In the genomic region with DNA sequence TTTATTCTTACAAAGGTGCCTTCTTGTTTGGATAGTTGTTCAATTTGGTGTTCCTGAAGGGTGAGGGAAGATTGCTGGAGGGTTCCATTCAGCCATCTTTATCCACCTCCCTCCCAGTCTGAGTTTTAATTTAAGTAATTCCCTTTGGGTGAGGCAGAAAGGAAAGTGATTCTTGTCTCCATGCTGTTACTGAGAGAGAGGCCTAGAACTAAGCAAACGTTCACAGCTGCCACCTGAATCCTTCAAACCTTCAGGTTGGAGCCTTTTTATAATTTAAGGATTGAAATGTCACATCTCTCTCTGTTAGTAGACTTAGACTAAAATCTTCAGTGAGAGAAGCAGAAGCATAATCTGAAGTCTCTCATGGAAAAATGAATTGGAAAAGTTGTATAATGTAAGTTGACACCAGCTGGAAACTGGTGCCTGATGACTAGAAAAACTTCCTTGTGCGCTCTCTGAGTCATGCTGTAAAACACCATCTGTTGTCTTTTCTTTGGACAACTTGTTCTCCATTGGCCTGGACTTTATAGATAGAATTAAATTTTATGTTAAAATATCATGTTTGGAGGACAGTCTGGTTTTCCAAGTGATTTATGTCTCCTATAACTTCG, we compare ENCODE assay signal across 10 cellular contexts. TPM values are rescaled to one million over a fixed set of nuclear protein-coding genes. Genes with fewer than 3 reads are reported as not detected.
DNase-seq lines count a peak whose midpoint lies in the region; ATAC-seq, FAIRE-seq and TF ChIP-seq lines count a peak whose summit lies in the region.
"Had no signal": no experiment of that assay in that cellular context is flagged by ENCODE, and none has a peak within 500 bp of the region (broad histone marks: within the 10 kb centered on the region; RNA-seq: fewer than 3 reads in every experiment).

No MANE protein-coding gene starts in this region.

- TF ChIP-seq CTCF in heart left ventricle (IDR thresholded peaks at IDR 0.05), result no peak
- no peak for TF ChIP-seq CTCF in smooth muscle cell (IDR thresholded peaks at IDR 0.05; ENCODE audit: borderline replicate concordance, insufficient read depth, poor library complexity, severe bottlenecking)

- no peak for TF ChIP-seq POLR2A in heart left ventricle (IDR thresholded peaks at IDR 0.05)
- TF ChIP-seq POLR2A in erythroblast (IDR thresholded peaks at IDR 0.05; ENCODE audit: low read length), result no peak

- H3K4me3 ChIP-seq in GM23248, result no peak overlapping the region
- H3K4me3 ChIP-seq in heart left ventricle, result no peak overlapping the region
- no peak overlapping the region for H3K4me3 ChIP-seq in smooth muscle cell
- H3K4me3 ChIP-seq: GM12878 had no signal

- H4K20me1 ChIP-seq in GM23248 (ENCODE audit: insufficient read depth) (no peaks in the 10 kb centered on the region), smooth muscle cell (ENCODE audit: low read depth) (no peaks in the 10 kb centered on the region)

- ATAC-seq in heart left ventricle (peak; percentile 38 to 89 (median 65)), T-cell (replicated peaks in 1 of 4) (no peak)
- ATAC-seq: GM12878 had no signal

- POLR2A ChIA-PET in T-cell (lab: Charles Lee), result interaction anchor here (0.6 kb wide), 2 partner anchors 24 to 538 kb away, joined by 3 to 4 read pairs; no protein-coding TSS in a partner anchor
- POLR2A ChIA-PET in activated CD4-positive, alpha-beta T cell treated with anti-CD3 and anti-CD28 coated beads, Interleukin-2, amount 10 ng/mL, durations not matched to agents 7 days and 5 days (lab: Charles Lee), result interaction anchor here (0.9 kb wide), 1 partner anchor 17 kb away, joined by 9 read pairs; no protein-coding TSS in a partner anchor

- H3K79me2 ChIP-seq in GM23248 (ENCODE audit: insufficient read depth), result no peaks in the 10 kb centered on the region
- no peaks in the 10 kb centered on the region for H3K79me2 ChIP-seq in smooth muscle cell (ENCODE audit: low read depth)

- H3K4me3 Mint-ChIP-seq in T-cell, result no peak overlapping the region
- no peak overlapping the region for H3K4me3 Mint-ChIP-seq in activated CD4-positive, alpha-beta T cell treated with anti-CD3 and anti-CD28 coated beads, Interleukin-2, amount 10 ng/mL, durations not matched to agents 7 days and 5 days
- H3K4me3 Mint-ChIP-seq: activated T-cell treated with anti-CD3 and anti-CD28 coated beads, Interleukin-2, amount 50 U/mL, for 24 hours had no signal

- no peaks in the 10 kb centered on the region for H3K9me3 Mint-ChIP-seq in T-cell
- H3K9me3 Mint-ChIP-seq in activated CD4-positive, alpha-beta T cell treated with anti-CD3 and anti-CD28 coated beads, Interleukin-2, amount 10 ng/mL, durations not matched to agents 7 days and 5 days, result peaks cover 5% of the 10 kb centered on the region
- H3K9me3 Mint-ChIP-seq: activated T-cell treated with anti-CD3 and anti-CD28 coated beads, Interleukin-2, amount 50 U/mL, for 24 hours had no signal

- CTCF ChIA-PET in T-cell (lab: Charles Lee), result no interaction called here
- CTCF ChIA-PET in activated CD4-positive, alpha-beta T cell treated with anti-CD3 and anti-CD28 coated beads, Interleukin-2, amount 10 ng/mL, durations not matched to agents 7 days and 5 days (lab: Charles Lee), result interaction anchor here (1.0 kb wide), 1 partner anchor 10 kb away, joined by 3 read pairs; no protein-coding TSS in a partner anchor

- peak overlapping the region; percentile 34 for H3K27ac ChIP-seq in GM23248
- H3K27ac ChIP-seq in angular gyrus (ENCODE audit: low read depth, low read length), result peak overlapping the region; percentile 93
- peak overlapping the region in 10 of 12 donors; percentile 30 to 81 (median 58) for H3K27ac ChIP-seq in heart left ventricle
- peak overlapping the region; percentile 85 for H3K27ac ChIP-seq in smooth muscle cell (ENCODE audit: low read depth)

- no peaks in the 10 kb centered on the region for H3K27me3 Mint-ChIP-seq in T-cell
- H3K27me3 Mint-ChIP-seq in activated CD4-positive, alpha-beta T cell treated with anti-CD3 and anti-CD28 coated beads, Interleukin-2, amount 10 ng/mL, durations not matched to agents 7 days and 5 days, result no peaks in the 10 kb centered on the region
- H3K27me3 Mint-ChIP-seq: activated T-cell treated with anti-CD3 and anti-CD28 coated beads, Interleukin-2, amount 50 U/mL, for 24 hours had no signal

- peaks cover 2 to 19% (median 4%) of the 10 kb centered on the region in 3 donors for H3K4me1 Mint-ChIP-seq in T-cell
- peaks cover 5% of the 10 kb centered on the region for H3K4me1 Mint-ChIP-seq in activated CD4-positive, alpha-beta T cell treated with anti-CD3 and anti-CD28 coated beads, Interleukin-2, amount 10 ng/mL, durations not matched to agents 7 days and 5 days

- intact Hi-C loops in heart left ventricle (cut with DNase I), result loop anchor here in 2 of 10 donors (5.0 to 10.0 kb wide), 3 partner anchors 64 to 259 kb away; no protein-coding TSS in a partner anchor

- in situ Hi-C loops in GM23248 (cut with MboI), result no loop called here

- H3K27ac Mint-ChIP-seq in T-cell, result no peak overlapping the region
- H3K27ac Mint-ChIP-seq in activated CD4-positive, alpha-beta T cell treated with anti-CD3 and anti-CD28 coated beads, Interleukin-2, amount 10 ng/mL, durations not matched to agents 7 days and 5 days, result no peak overlapping the region
- H3K27ac Mint-ChIP-seq: activated T-cell treated with anti-CD3 and anti-CD28 coated beads, Interleukin-2, amount 50 U/mL, for 24 hours had no signal

- DNase-seq in GM23248 (peak; percentile 89), heart left ventricle (no peak), smooth muscle cell (lab: John Stamatoyannopoulos, UW; ENCODE audit: unreplicated experiment) (no peak), T-cell (no peak), GM19239 (ENCODE audit: insufficient read length, low spot score) (no peak), erythroblast (lab: John Stamatoyannopoulos, UW) (no peak)
- DNase-seq in activated CD4-positive, alpha-beta T cell treated with anti-CD3 and anti-CD28 coated beads, Interleukin-2, amount 10 ng/mL, durations not matched to agents 7 days and 5 days, result no peak
- DNase-seq: activated T-cell treated with anti-CD3 and anti-CD28 coated beads, Interleukin-2, amount 50 U/mL, for 24 hours had no signal

- 0 out of 2 replicates have a peak overlapping the region, but pooled peaks have one; percentile 0 for H3K9ac ChIP-seq in GM23248
- H3K9ac ChIP-seq in smooth muscle cell (ENCODE audit: low read depth), result peak overlapping the region; percentile 8

- H3K4me1 ChIP-seq in GM23248 (ENCODE audit: insufficient read depth) (peaks cover 25% of the 10 kb centered on the region), heart left ventricle (peaks cover 0 to 28% (median 10%) of the 10 kb centered on the region in 12 donors), smooth muscle cell (ENCODE audit: low read depth) (no peaks in the 10 kb centered on the region)

- no peaks in the 10 kb centered on the region for H3K9me2 ChIP-seq in GM23248 (ENCODE audit: insufficient read depth)

- FAIRE-seq in GM19239 (lab: Jason Lieb, UNC), result no peak
- FAIRE-seq: GM12878 had no signal

- H3K36me3 Mint-ChIP-seq in T-cell, result peaks cover 73% of the 10 kb centered on the region
- H3K36me3 Mint-ChIP-seq in activated CD4-positive, alpha-beta T cell treated with anti-CD3 and anti-CD28 coated beads, Interleukin-2, amount 10 ng/mL, durations not matched to agents 7 days and 5 days (ENCODE audit: low read depth), result peaks cover 52% of the 10 kb centered on the region

- H3K4me2 ChIP-seq in GM23248 (ENCODE audit: unreplicated experiment) (peak overlapping the region; percentile 46), smooth muscle cell (peak overlapping the region; percentile 1)

- no peaks in the 10 kb centered on the region for H3K9me3 ChIP-seq in GM23248 (ENCODE audit: low read depth)
- H3K9me3 ChIP-seq in heart left ventricle, result peaks cover 0 to 7% (median 0%) of the 10 kb centered on the region in 12 donors
- H3K9me3 ChIP-seq in smooth muscle cell (replicated peaks; ENCODE audit: low read depth), result no peaks in the 10 kb centered on the region

- H3K27me3 ChIP-seq in GM23248 (replicated peaks; ENCODE audit: insufficient read depth) (no peaks in the 10 kb centered on the region), heart left ventricle (no peaks in the 10 kb centered on the region), smooth muscle cell (ENCODE audit: low read depth) (no peaks in the 10 kb centered on the region)

- peaks cover 21% of the 10 kb centered on the region for H3F3A ChIP-seq in GM23248 (ENCODE audit: insufficient read depth)
- peaks cover 15% of the 10 kb centered on the region for H3F3A ChIP-seq in smooth muscle cell (ENCODE audit: low read depth)

- H3K36me3 ChIP-seq in GM23248 (ENCODE audit: low read depth), result peaks cover 20% of the 10 kb centered on the region
- H3K36me3 ChIP-seq in heart left ventricle, result peaks cover 0 to 94% (median 53%) of the 10 kb centered on the region in 9 donors
- H3K36me3 ChIP-seq in smooth muscle cell (ENCODE audit: low read depth), result no peaks in the 10 kb centered on the region

- WGBS in GM23248 (ENCODE audit: low coverage in 1 of 2, low lambda C conversion rate in 2 of 2, missing lambda C conversion rate in 2 of 2), 2 experiments, result 8 to 9% methylated on average over 3 of the region's 3 CpGs
- WGBS in heart left ventricle, 4 donors, result 68 to 81% (median 75%) methylated on average over 3 of the region's 3 CpGs
- WGBS in smooth muscle cell (ENCODE audit: low lambda C conversion rate), result 45% methylated on average over 3 of the region's 3 CpGs

- H2AFZ ChIP-seq in GM23248 (no peak overlapping the region), smooth muscle cell (ENCODE audit: low read depth) (no peak overlapping the region)

RNA-seq across cellular contexts. Expression of gene STRADB, which starts 14.6 kb away (rescaled TPM):
- total RNA-seq in GM23248 (2014; rRNA removed; shearing (Covaris generic)), result 21.2 and 31.2 TPM in 2 replicates
- polyA plus RNA-seq in GM23248 (2016; fragmentation: Nextera tagmentation; extraction: Ambion mirVana) (33.7 and 35.6 TPM in 2 replicates), heart left ventricle (10 to 100 TPM; 28.6 to 59.9 TPM), smooth muscle cell (15.8 and 18.8 TPM in 2 replicates)
- total RNA-seq in heart left ventricle (100 to 1,000 TPM in 1 of 9 donors, 10 to 100 TPM in 8; 45.0 to 105 (median 57.9) TPM), smooth muscle cell (19.4 and 20.5 TPM in 2 replicates), T-cell (10 to 100 TPM; 10.2 to 24.2 (median 18.0) TPM)
- total RNA-seq in activated CD4-positive, alpha-beta T cell treated with anti-CD3 and anti-CD28 coated beads, Interleukin-2, amount 10 ng/mL, durations not matched to agents 7 days and 5 days, result 10 to 100 TPM; 25.1 to 27.9 TPM

RNA-seq across cellular contexts. Expression of gene TRAK2, which starts 14.9 kb away (rescaled TPM):
- 24.9 and 32.5 TPM in 2 replicates for total RNA-seq in GM23248 (2014; rRNA removed; shearing (Covaris generic))
- 21.4 and 24.3 TPM in 2 replicates for polyA plus RNA-seq in GM23248 (2016; fragmentation: Nextera tagmentation; extraction: Ambion mirVana)
- total RNA-seq in heart left ventricle, result 100 to 1,000 TPM; 110 to 201 (median 146) TPM
- polyA plus RNA-seq in heart left ventricle, result 10 to 100 TPM; 41.2 to 41.9 TPM
- 15.7 and 18.9 TPM in 2 replicates for total RNA-seq in smooth muscle cell
- 6.3 and 6.6 TPM in 2 replicates for polyA plus RNA-seq in smooth muscle cell
- total RNA-seq in T-cell, result 10 to 100 TPM; 39.5 to 47.9 (median 43.4) TPM
- 10 to 100 TPM; 54.9 to 58.3 TPM for total RNA-seq in activated CD4-positive, alpha-beta T cell treated with anti-CD3 and anti-CD28 coated beads, Interleukin-2, amount 10 ng/mL, durations not matched to agents 7 days and 5 days

Comparison
In these comparisons a context has a peak if more than half of its experiments do, and no peak if none do; other contexts are left out.
1. H3K27ac ChIP-seq: peak in every context shown above with its lines; median percentile 93 in angular gyrus; 85 in smooth muscle cell; 58 in heart left ventricle; 34 in GM23248.
2. ATAC-seq: peak in heart left ventricle (4 of 4); none in T-cell (0 of 4).